ENCODE assay signal across 21 cellular contexts in the genomic region with DNA sequence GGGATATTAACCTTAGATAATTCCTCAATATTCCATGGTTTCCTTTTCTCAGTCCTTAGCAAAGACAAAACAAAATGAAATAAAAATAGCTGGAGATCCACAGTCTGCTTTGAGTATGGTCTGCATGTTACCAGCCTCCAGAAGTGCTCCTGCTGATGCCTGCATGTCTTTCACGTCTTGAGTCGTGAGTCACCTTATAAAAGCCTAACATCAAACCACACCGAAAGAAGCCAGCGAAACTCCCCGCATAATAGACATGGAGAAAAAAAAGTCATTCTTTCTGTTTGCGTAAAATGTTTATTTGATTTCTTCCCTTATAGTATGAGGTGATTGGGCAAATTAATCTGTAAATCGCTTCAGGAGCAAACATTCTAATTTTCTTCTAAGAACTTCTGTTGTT.
DNase-seq lines count a peak whose midpoint lies in the region; ATAC-seq and TF ChIP-seq lines count a peak whose summit lies in the region.
"Had no signal": no experiment of that assay in that cellular context is flagged by ENCODE, and none has a peak within 500 bp of the region (broad histone marks: within the 10 kb centered on the region; RNA-seq: fewer than 3 reads in every experiment).

No MANE protein-coding gene starts in this region.

- TF ChIP-seq CTCF in WTC11 (IDR thresholded peaks at IDR 0.05) = no peak

- in situ Hi-C loops in KBM-7 (cut with MboI; ENCODE audit: low pct_unique_long_range_greater_than_20kb, low sequenced_read_pairs) = no loop called here

- no peak overlapping the region for H3K27ac Mint-ChIP-seq in WTC11
- H3K27ac Mint-ChIP-seq: activated B cell treated with CpG ODN at 0.5 μM for 24 hours; activated CD8-positive, alpha-beta T cell treated with anti-CD3 and anti-CD28 coated beads for 36 hours; activated naive CD4-positive, alpha-beta T cell treated with anti-CD3 and anti-CD28 coated beads, Interleukin-2, amount 50 U/mL, for 24 hours; brain; T-helper 17 cell had no signal

- CTCF ChIA-PET in WTC11 (lab: Charles Lee) = no interaction called here

- no peaks in the 10 kb centered on the region for H3K36me3 Mint-ChIP-seq in WTC11
- H3K36me3 Mint-ChIP-seq: activated naive CD4-positive, alpha-beta T cell treated with anti-CD3 and anti-CD28 coated beads, Interleukin-2, amount 50 U/mL, for 24 hours; brain had no signal

- DNase-seq in NCI-H146 (lab: John Stamatoyannopoulos, UW) (peak; percentile 1), NCI-H146 treated with DMSO at 0.1 percent for 48 hours (lab: John Stamatoyannopoulos, UW; ENCODE audit: unreplicated experiment) (no peak), WTC11 (ENCODE audit: low spot score) (no peak), iPS DF 19.7 (ENCODE audit: low read depth, low spot score) (peak; percentile 12), epidermal melanocyte (ENCODE audit: insufficient read length, low spot score) (no peak), KBM-7 (no peak), midbrain (lab: John Stamatoyannopoulos, UW) (no peak)
- DNase-seq in central memory CD4-positive, alpha-beta T cell = no peak
- DNase-seq: activated B cell treated with CpG ODN at 0.5 μM for 24 hours; activated CD8-positive, alpha-beta T cell treated with anti-CD3 and anti-CD28 coated beads for 36 hours; activated T-cell treated with anti-CD3 and anti-CD28 coated beads, Interleukin-2, amount 50 U/mL, for 4 hours; esophagus squamous epithelium; mammary epithelial cell; MM.1S; NCI-H1694 treated with DMSO at 0.1 percent for 48 hours; retina; T-helper 17 cell had no signal

- POLR2A ChIA-PET in WTC11 (lab: Charles Lee) = no interaction called here

- peak; percentile 74 for ATAC-seq in WTC11
- ATAC-seq: activated CD8-positive, alpha-beta T cell treated with anti-CD3 and anti-CD28 coated beads for 36 hours; activated T-cell treated with anti-CD3 and anti-CD28 coated beads, Interleukin-2, amount 50 U/mL, for 4 hours; HepG2; Right ventricle myocardium inferior; T-helper 17 cell had no signal

- no peak overlapping the region for H3K4me3 Mint-ChIP-seq in WTC11
- H3K4me3 Mint-ChIP-seq: activated B cell treated with CpG ODN at 0.5 μM for 24 hours; activated CD8-positive, alpha-beta T cell treated with anti-CD3 and anti-CD28 coated beads for 36 hours; activated naive CD4-positive, alpha-beta T cell treated with anti-CD3 and anti-CD28 coated beads, Interleukin-2, amount 50 U/mL, for 24 hours; activated T-cell treated with anti-CD3 and anti-CD28 coated beads, Interleukin-2, amount 50 U/mL, for 4 hours; brain; T-helper 17 cell had no signal

- peaks cover 7% of the 10 kb centered on the region for H3K4me1 Mint-ChIP-seq in WTC11
- H3K4me1 Mint-ChIP-seq: activated B cell treated with CpG ODN at 0.5 μM for 24 hours; activated naive CD4-positive, alpha-beta T cell treated with anti-CD3 and anti-CD28 coated beads, Interleukin-2, amount 50 U/mL, for 24 hours; T-helper 17 cell had no signal

- H3K9me3 Mint-ChIP-seq in WTC11 = peaks cover 5% of the 10 kb centered on the region
- H3K9me3 Mint-ChIP-seq: activated B cell treated with CpG ODN at 0.5 μM for 24 hours had no signal

- H3K27me3 Mint-ChIP-seq in WTC11 (ENCODE audit: low read depth) = no peaks in the 10 kb centered on the region
- H3K27me3 Mint-ChIP-seq: activated B cell treated with CpG ODN at 0.5 μM for 24 hours; activated CD8-positive, alpha-beta T cell treated with anti-CD3 and anti-CD28 coated beads for 36 hours; activated naive CD4-positive, alpha-beta T cell treated with anti-CD3 and anti-CD28 coated beads, Interleukin-2, amount 50 U/mL, for 24 hours; brain; T-helper 17 cell had no signal

TF ChIP-seq in WTC11, 78 proteins besides CTCF, POLR2A, EP300 and RAD21:
- no peak for TF ChIP-seq E2F4 (CRISPR knock-in tag; IDR thresholded peaks at IDR 0.05; ENCODE audit: borderline replicate concordance, low read depth)
- no peak for TF ChIP-seq ZNF671 (CRISPR knock-in tag; IDR thresholded peaks at IDR 0.05)
- no peak for TF ChIP-seq ELF4 (CRISPR knock-in tag; IDR thresholded peaks at IDR 0.05; ENCODE audit: low read depth)
- TF ChIP-seq MXD4 (CRISPR knock-in tag; IDR thresholded peaks at IDR 0.05; ENCODE audit: borderline replicate concordance) = no peak
- TF ChIP-seq CBFB (CRISPR knock-in tag; IDR thresholded peaks at IDR 0.05; ENCODE audit: low read depth) = no peak
- TF ChIP-seq SMAD4 (CRISPR knock-in tag; IDR thresholded peaks at IDR 0.05) = no peak
- TF ChIP-seq MYBL2 (CRISPR knock-in tag; IDR thresholded peaks at IDR 0.05) = no peak
- TF ChIP-seq, protein P1, sequence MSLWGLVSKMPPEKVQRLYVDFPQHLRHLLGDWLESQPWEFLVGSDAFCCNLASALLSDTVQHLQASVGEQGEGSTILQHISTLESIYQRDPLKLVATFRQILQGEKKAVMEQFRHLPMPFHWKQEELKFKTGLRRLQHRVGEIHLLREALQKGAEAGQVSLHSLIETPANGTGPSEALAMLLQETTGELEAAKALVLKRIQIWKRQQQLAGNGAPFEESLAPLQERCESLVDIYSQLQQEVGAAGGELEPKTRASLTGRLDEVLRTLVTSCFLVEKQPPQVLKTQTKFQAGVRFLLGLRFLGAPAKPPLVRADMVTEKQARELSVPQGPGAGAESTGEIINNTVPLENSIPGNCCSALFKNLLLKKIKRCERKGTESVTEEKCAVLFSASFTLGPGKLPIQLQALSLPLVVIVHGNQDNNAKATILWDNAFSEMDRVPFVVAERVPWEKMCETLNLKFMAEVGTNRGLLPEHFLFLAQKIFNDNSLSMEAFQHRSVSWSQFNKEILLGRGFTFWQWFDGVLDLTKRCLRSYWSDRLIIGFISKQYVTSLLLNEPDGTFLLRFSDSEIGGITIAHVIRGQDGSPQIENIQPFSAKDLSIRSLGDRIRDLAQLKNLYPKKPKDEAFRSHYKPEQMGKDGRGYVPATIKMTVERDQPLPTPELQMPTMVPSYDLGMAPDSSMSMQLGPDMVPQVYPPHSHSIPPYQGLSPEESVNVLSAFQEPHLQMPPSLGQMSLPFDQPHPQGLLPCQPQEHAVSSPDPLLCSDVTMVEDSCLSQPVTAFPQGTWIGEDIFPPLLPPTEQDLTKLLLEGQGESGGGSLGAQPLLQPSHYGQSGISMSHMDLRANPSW (CRISPR knock-in tag; conservative IDR thresholded peaks at IDR 0.05; ENCODE audit: low read depth) = no peak
- TF ChIP-seq GABPB1 (CRISPR knock-in tag; IDR thresholded peaks at IDR 0.05) = no peak
- no peak for TF ChIP-seq ZNF138 (CRISPR knock-in tag; conservative IDR thresholded peaks at IDR 0.05)

Comparison
In these comparisons a context has a peak if more than half of its experiments do, and no peak if none do; other contexts are left out.
1. DNase-seq: peak in NCI-H146 (single experiment) and iPS DF 19.7 (single experiment); none in NCI-H146 treated with DMSO at 0.1 percent for 48 hours (single experiment), WTC11 (single experiment), epidermal melanocyte (single experiment), KBM-7 (single experiment), midbrain (single experiment) and central memory CD4-positive, alpha-beta T cell (single experiment).